14 cellular contexts compared by ENCODE assay signal in the genomic region with DNA sequence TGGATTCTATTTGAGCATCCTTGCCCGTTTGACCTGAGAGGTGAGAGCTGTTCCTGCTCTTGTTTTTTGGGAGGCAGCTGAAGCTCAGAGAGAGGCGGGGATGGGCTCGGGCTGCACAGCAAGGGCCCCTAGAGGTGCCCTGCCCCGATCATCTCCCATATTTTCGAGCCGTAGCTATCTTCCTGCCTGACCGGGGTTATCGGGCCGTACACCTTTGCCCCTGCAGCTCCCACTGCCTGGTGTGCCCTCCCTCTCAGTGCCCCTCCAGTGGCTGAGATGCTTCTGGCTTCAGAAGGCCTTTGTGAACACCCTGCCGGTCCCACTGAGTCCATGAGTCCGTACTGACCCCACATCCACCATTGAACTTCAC. TPM values are rescaled to one million over a fixed set of nuclear protein-coding genes. Genes with fewer than 3 reads are reported as not detected.
A peak's percentile ranks its signal among the peaks of the same experiment; 100 is the strongest.
DNase-seq lines count a peak whose midpoint lies in the region; TF ChIP-seq lines count a peak whose summit lies in the region.
"Had no signal": no experiment of that assay in that cellular context is flagged by ENCODE, and none has a peak within 500 bp of the region (broad histone marks: within the 10 kb centered on the region; RNA-seq: fewer than 3 reads in every experiment).

No MANE protein-coding gene starts in this region.

- H3K36me3 Mint-ChIP-seq in endothelial cell (ENCODE audit: low read depth, unreplicated experiment) (peaks cover 32% of the 10 kb centered on the region), immature natural killer cell (no peaks in the 10 kb centered on the region)

- H3K27ac Mint-ChIP-seq in endothelial cell (ENCODE audit: unreplicated experiment) (peak overlapping the region; percentile 37), immature natural killer cell (no peak overlapping the region)
- H3K27ac Mint-ChIP-seq: CD4-positive, alpha-beta T cell had no signal

- peaks cover 11% of the 10 kb centered on the region for H3K27me3 Mint-ChIP-seq in endothelial cell (ENCODE audit: unreplicated experiment)
- H3K27me3 Mint-ChIP-seq in immature natural killer cell (ENCODE audit: low read depth in 3 of 3): peaks cover 0 to 7% (median 4%) of the 10 kb centered on the region in 3 donors
- H3K27me3 Mint-ChIP-seq: CD4-positive, alpha-beta T cell had no signal

- DNase-seq in RWPE1 (ENCODE audit: low spot score) (no peak), endothelial cell (ENCODE audit: low spot score) (no peak), trophoblast cell (no peak), NK-92 (lab: John Stamatoyannopoulos, UW; ENCODE audit: unreplicated experiment) (no peak), hepatic stellate cell (ENCODE audit: low spot score) (no peak), immature natural killer cell (no peak)
- DNase-seq in activated naive CD4-positive, alpha-beta T cell (lab: John Stamatoyannopoulos, UW): no peak
- DNase-seq: CD4-positive, alpha-beta T cell; DMS79; HCEC 1CT; NCI-H187 treated with DMSO at 0.1 percent for 48 hours; NCI-H69; PC-9 had no signal

- H3K14ac ChIP-seq in trophoblast cell (ENCODE audit: low read length): no peak overlapping the region

- POLR2A ChIA-PET in RWPE1 (lab: Yijun Ruan, JAX; ENCODE audit: low non-redundant PET): no interaction called here

- H3K4me1 ChIP-seq in BLaER1 (peaks cover 83% of the 10 kb centered on the region), trophoblast cell (ENCODE audit: control insufficient read depth in 1 of 2, insufficient read depth in 2 of 2, low read length in 2 of 2) (peaks cover 69 to 75% of the 10 kb centered on the region in 2 experiments)

- no peak overlapping the region for H2BK5ac ChIP-seq in trophoblast cell (ENCODE audit: low read depth, low read length, poor library complexity)

- H3K4me2 ChIP-seq in BLaER1 (peak overlapping the region; percentile 51), trophoblast cell (ENCODE audit: low read length) (no peak overlapping the region)
- H3K4me2 ChIP-seq: PC-9 had no signal

- H3K9me3 ChIP-seq in BLaER1: no peaks in the 10 kb centered on the region
- H3K9me3 ChIP-seq in trophoblast cell (ENCODE audit: insufficient read depth, low read depth, low read length): no peaks in the 10 kb centered on the region

- peak overlapping the region; percentile 29 for H3K4me3 Mint-ChIP-seq in endothelial cell (ENCODE audit: unreplicated experiment)
- no peak overlapping the region for H3K4me3 Mint-ChIP-seq in immature natural killer cell
- H3K4me3 Mint-ChIP-seq: CD4-positive, alpha-beta T cell had no signal

- H3K27ac ChIP-seq in BLaER1 (no peak overlapping the region), RWPE1 (peak overlapping the region; percentile 46), trophoblast cell (ENCODE audit: low read depth, low read length) (no peak overlapping the region)
- H3K27ac ChIP-seq: PC-9 had no signal

- peaks cover 24% of the 10 kb centered on the region for H3K79me1 ChIP-seq in trophoblast cell (ENCODE audit: low read length)

- peak overlapping the region; percentile 98 for H3K4ac ChIP-seq in trophoblast cell (ENCODE audit: low read depth, low read length)

- H4K20me1 ChIP-seq in BLaER1: peaks cover 100% of the 10 kb centered on the region

- H4K91ac ChIP-seq in trophoblast cell (ENCODE audit: low read depth, low read length): no peak overlapping the region

- H2BK120ac ChIP-seq in trophoblast cell (ENCODE audit: insufficient read depth, low read length, poor library complexity): no peak overlapping the region

- CTCF ChIA-PET in RWPE1 (lab: Yijun Ruan, JAX): interaction anchor here (0.6 to 1.8 kb wide), 2 partner anchors 25 to 32 kb away, joined by 6 to 11 read pairs; no protein-coding TSS in a partner anchor

- no peak overlapping the region for H2AFZ ChIP-seq in trophoblast cell (ENCODE audit: insufficient read depth, low read length, poor library complexity)
- H2AFZ ChIP-seq: PC-9 had no signal

- TF ChIP-seq CTCF in RWPE1 (conservative IDR thresholded peaks at IDR 0.05; ENCODE audit: low read depth) (no peak), endothelial cell (IDR thresholded peaks at IDR 0.05; ENCODE audit: unreplicated experiment) (no peak)

- H3K9ac ChIP-seq in BLaER1 (no peak overlapping the region; the same call in 1 of the 2 replicates), trophoblast cell (ENCODE audit: low read length) (no peak overlapping the region)

- peaks cover 53% of the 10 kb centered on the region for H3K4me1 Mint-ChIP-seq in endothelial cell (ENCODE audit: unreplicated experiment)
- peaks cover 11 to 33% of the 10 kb centered on the region in 2 donors for H3K4me1 Mint-ChIP-seq in immature natural killer cell

- peaks cover 49% of the 10 kb centered on the region for H3K36me3 ChIP-seq in BLaER1
- peaks cover 93 to 96% of the 10 kb centered on the region in 2 experiments for H3K36me3 ChIP-seq in trophoblast cell (ENCODE audit: control insufficient read depth in 1 of 2, insufficient read depth in 2 of 2, low read length in 2 of 2)

- H3K79me2 ChIP-seq in trophoblast cell (ENCODE audit: control insufficient read depth, insufficient read depth, low read length, poor library complexity): peaks cover 98% of the 10 kb centered on the region

- H3K9me3 Mint-ChIP-seq in endothelial cell (ENCODE audit: unreplicated experiment): no peaks in the 10 kb centered on the region
- H3K9me3 Mint-ChIP-seq in immature natural killer cell: no peaks in the 10 kb centered on the region
- H3K9me3 Mint-ChIP-seq: CD4-positive, alpha-beta T cell had no signal

- H3K4me3 ChIP-seq in BLaER1: no peak overlapping the region
- no peak overlapping the region for H3K4me3 ChIP-seq in trophoblast cell (ENCODE audit: low read depth, low read length)
- H3K4me3 ChIP-seq: PC-9 had no signal

- H3K23ac ChIP-seq in trophoblast cell (ENCODE audit: low read length): no peak overlapping the region

- no peak overlapping the region for H3K18ac ChIP-seq in trophoblast cell (ENCODE audit: low read length)

- no peak overlapping the region for H2AK5ac ChIP-seq in trophoblast cell (ENCODE audit: low read length)

- H2BK12ac ChIP-seq in trophoblast cell (ENCODE audit: low read length): no peak overlapping the region

- no peak overlapping the region for H4K8ac ChIP-seq in trophoblast cell (ENCODE audit: low read depth, low read length)

- no peaks in the 10 kb centered on the region for H3K27me3 ChIP-seq in BLaER1
- H3K27me3 ChIP-seq in trophoblast cell (ENCODE audit: insufficient read depth, low read length): no peaks in the 10 kb centered on the region

- no CpG with 5 or more reads among the region's 11 CpGs for WGBS in trophoblast cell (ENCODE audit: extremely low coverage, insufficient coverage, insufficient read length)

- H4K12ac ChIP-seq in trophoblast cell (ENCODE audit: low read depth, low read length): no peak overlapping the region

RNA-seq across cellular contexts. Expression of gene SRC, which starts 6.7 kb away (rescaled TPM):
- 60.8 TPM for total RNA-seq in endothelial cell (ENCODE audit: unreplicated experiment)
- 188 and 198 TPM in 2 replicates for polyA plus RNA-seq in trophoblast cell (2013)
- 1 to 10 TPM in 1 of 3 donors, under 1 TPM in 1, not detected in 1; 0.82 to 4.1 TPM for polyA plus RNA-seq in immature natural killer cell
